In the genomic region with DNA sequence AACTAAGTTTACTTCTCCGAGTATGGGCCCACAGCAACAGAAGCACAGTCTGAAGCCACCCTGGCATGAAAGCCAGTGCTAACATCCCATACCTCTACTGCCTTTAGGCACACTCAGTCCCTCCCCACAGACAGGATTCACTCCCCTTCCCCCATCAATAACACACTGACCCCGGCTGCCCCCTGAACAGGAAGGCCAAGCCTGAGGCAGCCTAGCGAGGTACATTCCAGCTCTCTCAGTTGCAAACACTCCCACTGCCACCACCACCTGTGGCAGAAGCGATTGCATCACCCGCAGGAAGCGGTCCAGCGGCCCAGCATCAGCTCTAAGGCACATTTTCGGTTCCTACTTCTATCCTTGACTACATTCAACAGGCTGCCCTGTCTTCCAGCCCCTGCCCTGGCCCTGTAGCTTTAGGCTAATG, we compare ENCODE assay signal across 9 cellular contexts. TPM values are rescaled to one million over a fixed set of nuclear protein-coding genes. Genes with fewer than 3 reads are reported as not detected.
DNase-seq lines count a peak whose midpoint lies in the region; ATAC-seq, FAIRE-seq and TF ChIP-seq lines count a peak whose summit lies in the region.
"Had no signal": no experiment of that assay in that cellular context is flagged by ENCODE, and none has a peak within 500 bp of the region (broad histone marks: within the 10 kb centered on the region; RNA-seq: fewer than 3 reads in every experiment).

No MANE protein-coding gene starts in this region.

- peak; percentile 40 to 77; a peak in 3 of 4 replicates for TF ChIP-seq EP300 in GM12878 (IDR thresholded peaks at IDR 0.05; ENCODE audit: borderline replicate concordance in 1 of 2, control insufficient read depth in 1 of 2, low read depth in 2 of 2, low read length in 2 of 2)

- H3K9me3 ChIP-seq in GM12878 (replicated peaks; ENCODE audit: control insufficient read depth, insufficient read depth, low read length) (no peaks in the 10 kb centered on the region), trophoblast cell (ENCODE audit: insufficient read depth, low read depth, low read length) (peaks cover 2% of the 10 kb centered on the region)
- H3K9me3 ChIP-seq: adrenal gland had no signal

- H3K27me3 ChIP-seq in GM12878 (replicated peaks in 1 of 2; ENCODE audit: control insufficient read depth in 2 of 2, insufficient read depth in 2 of 2, low read length in 1 of 2) (no peaks in the 10 kb centered on the region), trophoblast cell (ENCODE audit: insufficient read depth, low read length) (no peaks in the 10 kb centered on the region)
- H3K27me3 ChIP-seq: adrenal gland had no signal

- H2AK5ac ChIP-seq in trophoblast cell (ENCODE audit: low read length), result no peak overlapping the region

- in situ Hi-C loops in GM12878 (cut with MboI), result no loop called here

- no peaks in the 10 kb centered on the region for H3K36me3 ChIP-seq in GM12878 (ENCODE audit: control insufficient read depth in 2 of 2, insufficient read depth in 2 of 2, low read length in 1 of 2)
- H3K36me3 ChIP-seq in trophoblast cell (ENCODE audit: control insufficient read depth in 1 of 2, insufficient read depth in 2 of 2, low read length in 2 of 2), result no peaks in the 10 kb centered on the region
- H3K36me3 ChIP-seq: adrenal gland had no signal

- H3K9ac ChIP-seq in GM12878 (ENCODE audit: control insufficient read depth, insufficient read depth, low read length), result peak overlapping the region; percentile 37
- H3K9ac ChIP-seq in trophoblast cell (ENCODE audit: low read length), result no peak overlapping the region

- peak; percentile 93 for ATAC-seq in HG02870 (IDR thresholded peaks at IDR 0.05; ENCODE audit: unreplicated experiment)
- peak; percentile 97 for ATAC-seq in GM12878

- intact Hi-C loops in GM12878 (cut with micrococcal nuclease; ENCODE audit: unreplicated experiment), result no loop called here

- no peak for TF ChIP-seq CTCF in GM12878 (IDR thresholded peaks at IDR 0.05 in 2 of 3, conservative IDR thresholded peaks at IDR 0.05 in 1 of 3; ENCODE audit: control insufficient read depth in 2 of 3, extremely low read depth in 1 of 3, insufficient read depth in 1 of 3, low read depth in 3 of 3, low read length in 3 of 3)

- H3K4me3 ChIP-seq in GM12878 (no peak overlapping the region), trophoblast cell (ENCODE audit: low read depth, low read length) (no peak overlapping the region)
- H3K4me3 ChIP-seq: adrenal gland had no signal

- CTCF ChIA-PET in GM12878 (lab: Yijun Ruan, JAX), result interaction anchor here (0.7 to 4.4 kb wide), 5 partner anchors 11 to 76 kb away, joined by 3 to 72 read pairs (median 5); a partner anchor contains a TSS

- RAD21 ChIA-PET in GM12878 (lab: Charles Lee; ENCODE audit: unreplicated experiment), result interaction anchor here (0.6 to 24.6 kb wide), 8 partner anchors 9 to 69 kb away, joined by 3 to 903 read pairs (median 4); a partner anchor contains a TSS

- H3K79me1 ChIP-seq in trophoblast cell (ENCODE audit: low read length), result no peaks in the 10 kb centered on the region

- no peak overlapping the region for H3K18ac ChIP-seq in trophoblast cell (ENCODE audit: low read length)

- no peak overlapping the region for H2BK5ac ChIP-seq in trophoblast cell (ENCODE audit: low read depth, low read length, poor library complexity)

- SMC1A ChIA-PET in GM12878 (lab: Charles Lee; ENCODE audit: uncharacterized antibody, unreplicated experiment), result interaction anchor here (0.7 to 29.7 kb wide), 7 partner anchors 9 to 1599 kb away, joined by 3 to 1082 read pairs (median 16); a partner anchor contains a TSS

- H2AFZ ChIP-seq in GM12878 (ENCODE audit: control insufficient read depth, low read depth, low read length), result peak overlapping the region; percentile 71
- no peak overlapping the region for H2AFZ ChIP-seq in trophoblast cell (ENCODE audit: insufficient read depth, low read length, poor library complexity)

- H3K23ac ChIP-seq in trophoblast cell (ENCODE audit: low read length), result no peak overlapping the region

- DNase-seq in stimulated activated CD4-positive, alpha-beta T cell treated with anti-CD3 and anti-CD28 coated beads, Interleukin-2, amount 100 ng/mL, for 24 hours, result peak; percentile 36 to 53
- no peak for DNase-seq in stimulated activated CD4-positive, alpha-beta T cell treated with anti-CD3 and anti-CD28 coated beads, Interleukin-4, amount 100 ng/mL, for 1 hour
- DNase-seq in NOMO-1 (lab: John Stamatoyannopoulos, UW; ENCODE audit: unreplicated experiment in 2 of 2) (peak; percentile 89 to 94), GM12878 (ENCODE audit: low read depth, low spot score) (peak; percentile 83), trophoblast cell (peak; percentile 28 to 58), DMS114 treated with DMSO at 0.1 percent for 48 hours (lab: John Stamatoyannopoulos, UW; ENCODE audit: unreplicated experiment) (no peak), NCI-H128 (lab: John Stamatoyannopoulos, UW; ENCODE audit: unreplicated experiment) (no peak)

- no peak overlapping the region for H4K8ac ChIP-seq in trophoblast cell (ENCODE audit: low read depth, low read length)

- H3K79me2 ChIP-seq in GM12878 (ENCODE audit: control insufficient read depth, insufficient read depth, low read length) (no peaks in the 10 kb centered on the region), trophoblast cell (ENCODE audit: control insufficient read depth, insufficient read depth, low read length, poor library complexity) (no peaks in the 10 kb centered on the region)

- H3K4me1 ChIP-seq in GM12878 (ENCODE audit: control insufficient read depth, insufficient read depth, low read length), result peaks cover 30% of the 10 kb centered on the region
- peaks cover 9 to 14% of the 10 kb centered on the region in 2 experiments for H3K4me1 ChIP-seq in trophoblast cell (ENCODE audit: control insufficient read depth in 1 of 2, insufficient read depth in 2 of 2, low read length in 2 of 2)
- H3K4me1 ChIP-seq: adrenal gland had no signal

- no peaks in the 10 kb centered on the region for H4K20me1 ChIP-seq in GM12878 (ENCODE audit: control insufficient read depth, insufficient read depth)

- H3K4ac ChIP-seq in trophoblast cell (ENCODE audit: low read depth, low read length), result no peak overlapping the region

- TF ChIP-seq POLR2A in GM12878 (IDR thresholded peaks at IDR 0.05; ENCODE audit: low read depth, low read length), result peak; percentile 62

- WGBS in GM12878 (ENCODE audit: insufficient coverage, insufficient replicate concordance, low lambda C conversion rate, missing lambda C conversion rate), result 1% methylated on average over 8 of the region's 8 CpGs
- WGBS in trophoblast cell (ENCODE audit: extremely low coverage, insufficient coverage, insufficient read length), result no CpG with 5 or more reads among the region's 8 CpGs

- H3K4me2 ChIP-seq in GM12878 (ENCODE audit: control insufficient read depth, insufficient read depth) (peak overlapping the region; percentile 81), trophoblast cell (ENCODE audit: low read length) (peak overlapping the region; percentile 0)

- H3K27ac ChIP-seq in GM12878 (ENCODE audit: control insufficient read depth, insufficient read depth) (peak overlapping the region; percentile 69), trophoblast cell (ENCODE audit: low read depth, low read length) (no peak overlapping the region)
- H3K27ac ChIP-seq: adrenal gland had no signal

- H3K14ac ChIP-seq in trophoblast cell (ENCODE audit: low read length), result no peak overlapping the region

- no peak overlapping the region for H4K91ac ChIP-seq in trophoblast cell (ENCODE audit: low read depth, low read length)

- no peak overlapping the region for H4K12ac ChIP-seq in trophoblast cell (ENCODE audit: low read depth, low read length)

- TF ChIP-seq RAD21 in GM12878 (IDR thresholded peaks at IDR 0.05; ENCODE audit: insufficient read depth, low read depth, low read length), result no peak

- no peak overlapping the region for H2BK120ac ChIP-seq in trophoblast cell (ENCODE audit: insufficient read depth, low read length, poor library complexity)

- no peak overlapping the region for H2BK12ac ChIP-seq in trophoblast cell (ENCODE audit: low read length)

- POLR2A ChIA-PET in GM12878 (lab: Charles Lee), result interaction anchor here (1.0 to 3.5 kb wide), 6 partner anchors 9 to 68 kb away, joined by 3 to 23 read pairs (median 4); no protein-coding TSS in a partner anchor

- no TSS peak for BruUV-seq in GM12878 (replicated peaks; lab: Mats Ljungman, UMichigan)

- FAIRE-seq in GM12878 (lab: Jason Lieb, UNC), result no peak

RNA-seq across cellular contexts. Expression of a gene that starts 7.0 kb away (rescaled TPM):
- total RNA-seq in GM12878 (2013; cell fraction: nucleolus; rRNA removed), result 43.4 and 50.5 TPM in 2 replicates
- total RNA-seq in GM12878 (2014; rRNA removed) (17.3 and 19.2 TPM in 2 replicates), GM12878 (2014; rRNA removed; fragmentation: Illumina TruSeq; extraction: Trizol) (16.4 and 20.1 TPM in 2 replicates), GM12878 (2021) (34.9 and 35.7 TPM in 2 replicates)
- polyA plus RNA-seq in GM12878 (2011; ENCODE audit: low read depth), result 20.0 TPM
- polyA plus RNA-seq in GM12878 (2011; rRNA removed) (14.7 and 22.1 TPM in 2 replicates), GM12878 (2014; fragmentation: Illumina TruSeq; extraction: Trizol) (17.4 and 23.8 TPM in 2 replicates), GM12878 (2014; fragmentation: Nextera tagmentation; extraction: Ambion mirVana) (1 to 10 TPM in 1 of 2 experiments, under 1 TPM in 1; 0.82 to 1.3 TPM), GM12878 (2014; rRNA removed) (26.8 and 27.5 TPM in 2 replicates), GM12878 (2016; fragmentation: Nextera tagmentation; extraction: Ambion mirVana) (1 to 10 TPM; 4.0 to 4.2 TPM)
- polyA plus RNA-seq in GM12878 (2011; cell fraction: cytosol; rRNA removed), result 27.1 and 27.9 TPM in 2 replicates
- polyA plus RNA-seq in GM12878 (2011; cell fraction: nucleus; rRNA removed), result 24.6 and 24.9 TPM in 2 replicates
- 26.9 and 30.0 TPM in 2 replicates for polyA plus RNA-seq in GM12878 (2012)
- 21.4 and 35.2 TPM in 2 replicates for polyA minus RNA-seq in GM12878 (2011; rRNA and poly(A)+ RNA removed)
- polyA minus RNA-seq in GM12878 (2011; cell fraction: cytosol; rRNA and poly(A)+ RNA removed), result 8.8 and 9.4 TPM in 2 replicates
- 9.3 and 14.4 TPM in 2 replicates for polyA minus RNA-seq in GM12878 (2011; cell fraction: nucleus; rRNA and poly(A)+ RNA removed)
- 20.8 and 22.5 TPM in 2 replicates for polyA plus RNA-seq in trophoblast cell (2013)

RNA-seq across cellular contexts. Expression of a gene that starts 45.2 kb away (rescaled TPM):
- 142 and 156 TPM in 2 replicates for total RNA-seq in GM12878 (2013; cell fraction: nucleolus; rRNA removed)
- total RNA-seq in GM12878 (2014; rRNA removed) (78.9 and 95.3 TPM in 2 replicates), GM12878 (2014; rRNA removed; fragmentation: Illumina TruSeq; extraction: Trizol) (92.6 and 95.4 TPM in 2 replicates), GM12878 (2021) (71.6 and 78.4 TPM in 2 replicates)
- 29.4 TPM for polyA plus RNA-seq in GM12878 (2011; ENCODE audit: low read depth)
- polyA plus RNA-seq in GM12878 (2011; rRNA removed) (84.4 and 105 TPM in 2 replicates), GM12878 (2014; fragmentation: Illumina TruSeq; extraction: Trizol) (98.6 and 126 TPM in 2 replicates), GM12878 (2014; fragmentation: Nextera tagmentation; extraction: Ambion mirVana) (10 to 100 TPM; 29.1 to 38.6 TPM), GM12878 (2014; rRNA removed) (66.7 and 79.6 TPM in 2 replicates), GM12878 (2016; fragmentation: Nextera tagmentation; extraction: Ambion mirVana) (10 to 100 TPM; 73.1 to 75.6 TPM)
- polyA plus RNA-seq in GM12878 (2011; cell fraction: cytosol; rRNA removed), result 35.8 and 36.0 TPM in 2 replicates
- 97.5 and 112 TPM in 2 replicates for polyA plus RNA-seq in GM12878 (2011; cell fraction: nucleus; rRNA removed)
- 25.4 and 35.5 TPM in 2 replicates for polyA plus RNA-seq in GM12878 (2012)
- 53.6 and 55.4 TPM in 2 replicates for polyA minus RNA-seq in GM12878 (2011; rRNA and poly(A)+ RNA removed)
- 18.8 and 28.1 TPM in 2 replicates for polyA minus RNA-seq in GM12878 (2011; cell fraction: cytosol; rRNA and poly(A)+ RNA removed)
- polyA minus RNA-seq in GM12878 (2011; cell fraction: nucleus; rRNA and poly(A)+ RNA removed), result 39.4 and 86.6 TPM in 2 replicates
- polyA plus RNA-seq in trophoblast cell (2013), result 22.5 and 26.1 TPM in 2 replicates

Comparison
In these comparisons a context has a peak if more than half of its experiments do, and no peak if none do; other contexts are left out.
1. DNase-seq: peak in stimulated activated CD4-positive, alpha-beta T cell treated with anti-CD3 and anti-CD28 coated beads, Interleukin-2, amount 100 ng/mL, for 24 hours (2 of 2), NOMO-1 (2 of 2), GM12878 (single experiment) and trophoblast cell (2 of 2); none in stimulated activated CD4-positive, alpha-beta T cell treated with anti-CD3 and anti-CD28 coated beads, Interleukin-4, amount 100 ng/mL, for 1 hour (single experiment), DMS114 treated with DMSO at 0.1 percent for 48 hours (single experiment) and NCI-H128 (single experiment).